Comparison of ENCODE assay signal across 9 cellular contexts in genomic region chr3:50194128-50194902, GRCh38. TPM values are rescaled to one million over a fixed set of nuclear protein-coding genes. Genes with fewer than 3 reads are reported as not detected.
DNase-seq lines count a peak whose midpoint lies in the region; ATAC-seq and TF ChIP-seq lines count a peak whose summit lies in the region.
"Had no signal": no experiment of that assay in that cellular context is flagged by ENCODE, and none has a peak within 500 bp of the region (broad histone marks: within the 10 kb centered on the region; RNA-seq: fewer than 3 reads in every experiment).

No MANE protein-coding gene starts in this region.

- 0 out of 2 replicates have a peak, but pooled peaks cover 2% of the 10 kb centered on the region for H4K20me1 ChIP-seq in DND-41 (ENCODE audit: insufficient read depth, low read length)

- peak overlapping the region; percentile 51 for H3K4me3 Mint-ChIP-seq in WTC11
- H3K4me3 Mint-ChIP-seq in MCF 10A (ENCODE audit: unreplicated experiment): no peak overlapping the region

- H3K4me1 Mint-ChIP-seq in WTC11: peaks cover 6% of the 10 kb centered on the region
- H3K4me1 Mint-ChIP-seq in MCF 10A (ENCODE audit: insufficient read depth, unreplicated experiment): no peaks in the 10 kb centered on the region

- POLR2A ChIA-PET in WTC11 (lab: Charles Lee): interaction anchor here (0.5 to 2.4 kb wide), 12 partner anchors 12 to 113 kb away, joined by 3 to 11 read pairs (median 4); partner anchors contain the start of genes GNAI2, SEMA3B and SLC38A3
- POLR2A ChIA-PET in MCF 10A (lab: Yijun Ruan, JAX): interaction anchor here (1.3 kb wide), 1 partner anchor 32 kb away, joined by 6 read pairs; no protein-coding TSS in a partner anchor

- TF ChIP-seq CTCF in DND-41 (IDR thresholded peaks at IDR 0.05; ENCODE audit: borderline replicate concordance, extremely low read depth, low read length, poor library complexity, severe bottlenecking) (peak; percentile 79), WTC11 (IDR thresholded peaks at IDR 0.05) (peak; percentile 83), MCF 10A (IDR thresholded peaks at IDR 0.05; ENCODE audit: unreplicated experiment) (peak; percentile 72), kidney epithelial cell (IDR thresholded peaks at IDR 0.05; ENCODE audit: insufficient read depth, low read length, poor library complexity, severe bottlenecking) (peak; percentile 83)

- no peak overlapping the region for H3K4me2 ChIP-seq in DND-41 (ENCODE audit: insufficient read depth, low read length)

- H3K79me2 ChIP-seq in DND-41 (ENCODE audit: insufficient read depth, low read length): no peaks in the 10 kb centered on the region

- intact Hi-C loops in MCF 10A (cut with micrococcal nuclease): no loop called here

- BruUV-seq in MCF 10A (replicated peaks; lab: Mats Ljungman, UMichigan): no TSS peak

- ATAC-seq in DND-41 (ENCODE audit: insufficient read depth, low read depth): peak; percentile 75
- ATAC-seq in WTC11: peak; percentile 56
- no peak for ATAC-seq in GM21737 (IDR thresholded peaks at IDR 0.05; ENCODE audit: unreplicated experiment)
- no peak for ATAC-seq in GM18520 (IDR thresholded peaks at IDR 0.05; ENCODE audit: unreplicated experiment)

- H3K27me3 Mint-ChIP-seq in WTC11 (ENCODE audit: low read depth) (peaks cover 9% of the 10 kb centered on the region), MCF 10A (ENCODE audit: insufficient read depth, unreplicated experiment) (no peaks in the 10 kb centered on the region)

- CTCF ChIA-PET in WTC11 (lab: Charles Lee) (interaction anchor here (0.5 to 7.2 kb wide), 43 partner anchors 10 to 530 kb away, joined by 3 to 604 read pairs (median 6); partner anchors contain the start of genes GNAI2, HYAL1, HYAL2 and HYAL3), MCF 10A (lab: Yijun Ruan, JAX) (interaction anchor here (0.6 to 16.0 kb wide), 21 partner anchors 8 to 76 kb away, joined by 3 to 245 read pairs (median 5); partner anchors contain the start of genes SEMA3B and SLC38A3)

- H3K27me3 ChIP-seq in DND-41 (ENCODE audit: insufficient read depth, low read length, poor library complexity) (no peaks in the 10 kb centered on the region), kidney epithelial cell (ENCODE audit: control insufficient read depth, insufficient read depth, low read length) (peaks cover 36% of the 10 kb centered on the region)

- no peak overlapping the region for H3K27ac Mint-ChIP-seq in WTC11
- H3K27ac Mint-ChIP-seq in MCF 10A (ENCODE audit: low read depth, unreplicated experiment): no peak overlapping the region

- no peak overlapping the region for H3K4me3 ChIP-seq in DND-41 (ENCODE audit: low read depth in 1 of 2, low read length in 2 of 2)
- H3K4me3 ChIP-seq in Jurkat, Clone E6-1 (ENCODE audit: low read length): peak overlapping the region; percentile 11; the same call in 1 of the 2 replicates
- H3K4me3 ChIP-seq in kidney epithelial cell (ENCODE audit: low read depth, low read length): no peak overlapping the region

- no peaks in the 10 kb centered on the region for H3K36me3 ChIP-seq in DND-41 (ENCODE audit: insufficient read depth, low read length)
- H3K36me3 ChIP-seq in kidney epithelial cell (ENCODE audit: control insufficient read depth, insufficient read depth, low read length): no peaks in the 10 kb centered on the region

- DNase-seq in DND-41 (peak; percentile 65), WTC11 (ENCODE audit: low spot score) (peak; percentile 85), MCF 10A (ENCODE audit: unreplicated experiment) (peak; percentile 54), kidney epithelial cell (ENCODE audit: low read depth) (no peak)
- peak; percentile 60 for DNase-seq in Jurkat, Clone E6-1 (ENCODE audit: low read depth, low spot score)
- DNase-seq in stimulated activated CD4-positive, alpha-beta T cell treated with anti-CD3 and anti-CD28 coated beads, Interleukin-2, amount 100 ng/mL, for 24 hours: peak; percentile 81 to 84

- H3K9me3 ChIP-seq in DND-41 (ENCODE audit: insufficient read depth, low read length, severe bottlenecking): no peaks in the 10 kb centered on the region

- H3K9ac ChIP-seq in DND-41 (ENCODE audit: low read depth, low read length): no peak overlapping the region

- H3K36me3 Mint-ChIP-seq in WTC11 (no peaks in the 10 kb centered on the region), MCF 10A (ENCODE audit: insufficient read depth, unreplicated experiment) (peaks cover 7% of the 10 kb centered on the region)

- peaks cover 3% of the 10 kb centered on the region for H3K4me1 ChIP-seq in DND-41 (ENCODE audit: insufficient read depth, low read length)

- H3K27ac ChIP-seq in DND-41 (ENCODE audit: low read length): no peak overlapping the region

- no peak overlapping the region for H2AFZ ChIP-seq in DND-41 (ENCODE audit: low read depth, low read length)

- H3K9me3 Mint-ChIP-seq in WTC11 (no peaks in the 10 kb centered on the region), MCF 10A (ENCODE audit: unreplicated experiment) (no peaks in the 10 kb centered on the region)

TF ChIP-seq in WTC11, 78 proteins besides CTCF, POLR2A, EP300 and RAD21 (continues in another document):
- TF ChIP-seq HMGA2 (CRISPR knock-in tag; IDR thresholded peaks at IDR 0.05) (no peak), NFE2L1 (CRISPR knock-in tag; IDR thresholded peaks at IDR 0.05) (peak; percentile 67; the same call in 1 of the 2 replicates), ZNF138 (CRISPR knock-in tag; conservative IDR thresholded peaks at IDR 0.05) (peak; percentile 83; the same call in 1 of the 2 replicates), ZMAT4 (CRISPR knock-in tag; IDR thresholded peaks at IDR 0.05) (no peak), SP1 (CRISPR knock-in tag; conservative IDR thresholded peaks at IDR 0.05) (peak; percentile 69), ZNF512 (CRISPR knock-in tag; IDR thresholded peaks at IDR 0.05; ENCODE audit: borderline replicate concordance) (no peak), USF2 (CRISPR knock-in tag; IDR thresholded peaks at IDR 0.05) (peak; percentile 38; the same call in 1 of the 2 replicates), TEAD1 (CRISPR knock-in tag; IDR thresholded peaks at IDR 0.05) (no peak), FOXK1 (CRISPR knock-in tag; IDR thresholded peaks at IDR 0.05) (peak; percentile 59; the same call in 1 of the 2 replicates), TCF7 (CRISPR knock-in tag; IDR thresholded peaks at IDR 0.05; ENCODE audit: low read depth) (no peak), USF1 (CRISPR knock-in tag; IDR thresholded peaks at IDR 0.05) (no peak), RELA (CRISPR knock-in tag; IDR thresholded peaks at IDR 0.05; ENCODE audit: borderline replicate concordance) (no peak), GABPB1 (CRISPR knock-in tag; IDR thresholded peaks at IDR 0.05) (no peak), SMAD3 (CRISPR knock-in tag; IDR thresholded peaks at IDR 0.05; ENCODE audit: borderline replicate concordance) (no peak), SMAD4 (CRISPR knock-in tag; IDR thresholded peaks at IDR 0.05) (no peak), TEAD4 (CRISPR knock-in tag; IDR thresholded peaks at IDR 0.05) (no peak)

RNA-seq across cellular contexts. Expression of gene GNAT1, which starts 2.9 kb away (rescaled TPM):
- not detected for polyA plus RNA-seq in Jurkat, Clone E6-1 (2012; ENCODE audit: insufficient read depth, insufficient read length)
- total RNA-seq in WTC11 (2021) (0.13 to 0.39 TPM (median 0.14 TPM) in 3 replicates), MCF 10A (2022) (0.49 TPM in 1 of 2 replicates, not detected in the other), kidney epithelial cell (not detected in 2 replicates)
- total RNA-seq: dermis microvascular lymphatic vessel endothelial cell had no signal

RNA-seq across cellular contexts. Expression of gene SLC38A3, which starts 10.8 kb away (rescaled TPM):
- 2.0 TPM for polyA plus RNA-seq in Jurkat, Clone E6-1 (2012; ENCODE audit: insufficient read depth, insufficient read length)
- total RNA-seq in WTC11 (2021) (0.90 to 1.6 TPM (median 1.3 TPM) in 3 replicates), MCF 10A (2022) (not detected in 2 replicates), kidney epithelial cell (0.13 and 0.48 TPM in 2 replicates)

RNA-seq across cellular contexts. Expression of gene SEMA3F, which starts 39.2 kb away (rescaled TPM):
- 3.8 TPM for polyA plus RNA-seq in Jurkat, Clone E6-1 (2012; ENCODE audit: insufficient read depth, insufficient read length)
- total RNA-seq in WTC11 (2021): 49.0 to 52.0 TPM (median 52.0 TPM) in 3 replicates
- 34.6 and 51.5 TPM in 2 replicates for total RNA-seq in MCF 10A (2022)
- total RNA-seq in kidney epithelial cell: 79.8 and 85.4 TPM in 2 replicates

RNA-seq across cellular contexts. Expression of gene GNAI2, which starts 41.7 kb away (rescaled TPM):
- 279 TPM for polyA plus RNA-seq in Jurkat, Clone E6-1 (2012; ENCODE audit: insufficient read depth, insufficient read length)
- total RNA-seq in WTC11 (2021) (181 to 185 TPM (median 185 TPM) in 3 replicates), MCF 10A (2022) (122 and 123 TPM in 2 replicates), kidney epithelial cell (208 and 221 TPM in 2 replicates)

Comparison
In these comparisons a context has a peak if more than half of its experiments do, and no peak if none do; other contexts are left out.
1. ATAC-seq: peak in DND-41 (single experiment) and WTC11 (single experiment); none in GM21737 (single experiment) and GM18520 (single experiment).
2. Peak in every context shown above with its lines, with median percentiles within 50 percentile points of each other: CTCF ChIP-seq.